In the genomic region with DNA sequence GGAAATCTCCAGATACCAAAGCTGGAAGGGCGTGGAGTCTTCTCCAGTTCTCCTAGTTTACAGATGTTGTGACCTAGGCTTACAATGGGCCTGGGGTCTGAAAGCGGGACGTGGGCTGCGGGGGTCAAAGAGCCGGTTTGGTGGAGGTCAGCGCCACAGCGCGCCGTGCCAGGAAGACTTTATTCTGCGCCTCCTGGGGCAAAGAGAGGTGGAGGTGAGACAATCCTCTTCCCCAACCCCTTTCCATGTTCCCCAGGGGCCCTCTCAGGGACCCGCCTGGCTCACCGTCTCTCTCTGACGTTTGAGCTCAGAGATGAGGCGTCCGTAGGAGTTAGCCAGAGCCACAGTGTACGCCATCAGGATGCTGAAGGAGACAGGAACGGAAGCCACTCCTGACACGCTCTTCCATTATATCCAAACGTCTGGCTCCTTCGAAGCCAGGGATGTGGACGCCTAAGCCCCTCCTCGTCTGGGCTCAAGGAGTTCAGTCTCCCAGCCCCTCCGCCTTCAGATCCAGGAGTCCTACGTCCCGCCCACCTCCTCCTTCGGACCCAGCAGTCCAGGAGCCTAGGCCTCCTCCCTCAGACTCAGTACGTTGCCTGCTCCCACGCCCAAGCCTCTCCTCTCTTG, we compare ENCODE assay signal across 8 cellular contexts. TPM values are rescaled to one million over a fixed set of nuclear protein-coding genes. Genes with fewer than 3 reads are reported as not detected.
DNase-seq lines count a peak whose midpoint lies in the region; ATAC-seq and TF ChIP-seq lines count a peak whose summit lies in the region.

No MANE protein-coding gene starts in this region.

- TF ChIP-seq CTCF in AG04449 (IDR thresholded peaks at IDR 0.05; ENCODE audit: insufficient read depth, low read length, missing control alignments) (no peak), OCI-LY3 (IDR thresholded peaks at IDR 0.05; ENCODE audit: low read depth, low read length) (no peak), nephron progenitor cell (IDR thresholded peaks at IDR 0.05) (no peak)

- peak overlapping the region; percentile 78 for H3K9ac ChIP-seq in OCI-LY3 (ENCODE audit: low read length)

- H3K4me3 ChIP-seq in AG04449 (ENCODE audit: low read depth, low read length) (peak overlapping the region; percentile 72), OCI-LY3 (ENCODE audit: low read length) (peak overlapping the region; percentile 79), ectodermal cell (ENCODE audit: insufficient read depth, low read depth, low read length) (peak overlapping the region; percentile 88)

- H3K27ac ChIP-seq in OCI-LY3 (ENCODE audit: low read length), result peak overlapping the region; percentile 49
- H3K27ac ChIP-seq in ectodermal cell (ENCODE audit: insufficient read depth, low read depth, low read length, poor library complexity, severe bottlenecking), result peak overlapping the region; percentile 69

- peaks cover 50% of the 10 kb centered on the region for H3K36me3 Mint-ChIP-seq in nephron progenitor cell (ENCODE audit: low read depth)

- POLR2A ChIA-PET in AG04449 (lab: Yijun Ruan, JAX), result interaction anchor here (0.7 to 2.0 kb wide), 6 partner anchors 9 to 151 kb away, joined by 4 to 13 read pairs (median 4); partner anchors contain the start of genes CNOT3 and MBOAT7
- POLR2A ChIA-PET in HEK293T (lab: Yijun Ruan, JAX), result interaction anchor here (0.5 to 2.3 kb wide), 7 partner anchors 10 to 55 kb away, joined by 3 to 13 read pairs (median 4); partner anchors contain the start of genes CNOT3 and TSEN34

- peak overlapping the region; percentile 79 for H3K4me2 ChIP-seq in OCI-LY3 (ENCODE audit: low read length)

- no peaks in the 10 kb centered on the region for H3K27me3 ChIP-seq in OCI-LY3 (ENCODE audit: low read depth, low read length)
- peaks cover 4% of the 10 kb centered on the region for H3K27me3 ChIP-seq in ectodermal cell (ENCODE audit: control insufficient read depth, insufficient read depth, low read length, poor library complexity, severe bottlenecking)

- H3K4me1 Mint-ChIP-seq in nephron progenitor cell, result peaks cover 45% of the 10 kb centered on the region

- DNase-seq in AG04449 (ENCODE audit: low read depth, low spot score) (no peak), nephron progenitor cell (no peak), HEK293T (ENCODE audit: extremely low spot score) (no peak), GM19240 (ENCODE audit: insufficient read length, low spot score) (no peak)
- no peak for DNase-seq in effector CD4-positive, alpha-beta T cell

- H3K9me3 ChIP-seq in OCI-LY3 (ENCODE audit: insufficient read depth, low read length), result no peaks in the 10 kb centered on the region
- no peaks in the 10 kb centered on the region for H3K9me3 ChIP-seq in ectodermal cell (ENCODE audit: control insufficient read depth, low read length)

- peaks cover 25% of the 10 kb centered on the region for H3K36me3 ChIP-seq in OCI-LY3 (replicated peaks; ENCODE audit: low read depth, low read length)
- peaks cover 13% of the 10 kb centered on the region for H3K36me3 ChIP-seq in ectodermal cell (ENCODE audit: control insufficient read depth, insufficient read depth, low read length)

- ATAC-seq in GM18502 (IDR thresholded peaks at IDR 0.05; ENCODE audit: poor library complexity, unreplicated experiment), result peak; percentile 1

- no peaks in the 10 kb centered on the region for H4K20me1 ChIP-seq in OCI-LY3 (ENCODE audit: insufficient read depth, low read length)

- H3K4me1 ChIP-seq in OCI-LY3 (ENCODE audit: low read length), result peaks cover 18% of the 10 kb centered on the region
- peaks cover 15% of the 10 kb centered on the region for H3K4me1 ChIP-seq in ectodermal cell (ENCODE audit: control insufficient read depth, insufficient read depth, low read length)

- CTCF ChIA-PET in AG04449 (lab: Yijun Ruan, JAX) (interaction anchor here (1.1 to 2.5 kb wide), 4 partner anchors 8 to 74 kb away, joined by 3 to 14 read pairs (median 5); partner anchors contain the start of genes CNOT3 and MBOAT7), HEK293T (lab: Yijun Ruan, JAX) (no interaction called here)

- H3K27me3 Mint-ChIP-seq in nephron progenitor cell (ENCODE audit: low read depth, poor library complexity), result peaks cover 34% of the 10 kb centered on the region

- H3K9me3 Mint-ChIP-seq in nephron progenitor cell, result peaks cover 53% of the 10 kb centered on the region

- peak overlapping the region; percentile 55 for H2AFZ ChIP-seq in OCI-LY3 (ENCODE audit: low read depth, low read length)

- peak overlapping the region; percentile 100 for H3K27ac Mint-ChIP-seq in nephron progenitor cell

- 3 to 4% methylated on average over 28 of the region's 28 CpGs for WGBS in ectodermal cell, 2 experiments

- peak overlapping the region; percentile 98 for H3K4me3 Mint-ChIP-seq in nephron progenitor cell

- H3K79me2 ChIP-seq in OCI-LY3 (ENCODE audit: low read length), result peaks cover 18% of the 10 kb centered on the region

TF ChIP-seq in HEK293T, 16 proteins besides CTCF, POLR2A, EP300 and RAD21:
- TF ChIP-seq L3MBTL2 (conservative IDR thresholded peaks at IDR 0.05) (no peak), BHLHE40 (IDR thresholded peaks at IDR 0.05; ENCODE audit: borderline replicate concordance) (no peak), SP1 (IDR thresholded peaks at IDR 0.05) (no peak), FOXM1 (IDR thresholded peaks at IDR 0.05; ENCODE audit: borderline replicate concordance) (no peak), NFRKB (IDR thresholded peaks at IDR 0.05) (no peak), FOXK2 (IDR thresholded peaks at IDR 0.05) (no peak), CTBP1 (IDR thresholded peaks at IDR 0.05; ENCODE audit: borderline replicate concordance) (no peak), TARDBP (IDR thresholded peaks at IDR 0.05) (no peak), ARNT (IDR thresholded peaks at IDR 0.05) (no peak), HDGF (IDR thresholded peaks at IDR 0.05; ENCODE audit: borderline replicate concordance) (no peak), ELF4 (IDR thresholded peaks at IDR 0.05) (no peak), PKNOX1 (IDR thresholded peaks at IDR 0.05) (no peak), FOXA1 (IDR thresholded peaks at IDR 0.05) (no peak), LEF1 (IDR thresholded peaks at IDR 0.05; ENCODE audit: borderline replicate concordance) (no peak), ZNF384 (IDR thresholded peaks at IDR 0.05) (no peak)
TF ChIP-seq in HEK293T: peak in this region for 0.

RNA-seq across cellular contexts. Expression of gene LENG1, which starts 0.8 kb away (rescaled TPM):
- 4.3 TPM for polyA plus RNA-seq in ectodermal cell (2013, experiment 1 of 4)
- 4.0 TPM for polyA plus RNA-seq in ectodermal cell (2013, experiment 2 of 4)
- polyA plus RNA-seq in ectodermal cell (2013, experiment 3 of 4), result 5.6 TPM
- 4.3 TPM for polyA plus RNA-seq in ectodermal cell (2013, experiment 4 of 4)

RNA-seq across cellular contexts. Expression of gene TMC4, which starts 12.7 kb away (rescaled TPM):
- not detected for polyA plus RNA-seq in ectodermal cell (2013, experiment 1 of 4)
- 0.41 TPM for polyA plus RNA-seq in ectodermal cell (2013, experiment 2 of 4)
- 0.96 TPM for polyA plus RNA-seq in ectodermal cell (2013, experiment 3 of 4)
- polyA plus RNA-seq in ectodermal cell (2013, experiment 4 of 4), result 0.61 TPM

RNA-seq across cellular contexts. Expression of gene CNOT3, which starts 22.7 kb away (rescaled TPM):
- polyA plus RNA-seq in ectodermal cell (2013, experiment 1 of 4), result 87.1 TPM
- 90.4 TPM for polyA plus RNA-seq in ectodermal cell (2013, experiment 2 of 4)
- polyA plus RNA-seq in ectodermal cell (2013, experiment 3 of 4), result 66.2 TPM
- polyA plus RNA-seq in ectodermal cell (2013, experiment 4 of 4), result 77.8 TPM

RNA-seq across cellular contexts. Expression of gene MBOAT7, which starts 29.1 kb away (rescaled TPM):
- polyA plus RNA-seq in ectodermal cell (2013, experiment 1 of 4), result 116 TPM
- 120 TPM for polyA plus RNA-seq in ectodermal cell (2013, experiment 2 of 4)
- 98.3 TPM for polyA plus RNA-seq in ectodermal cell (2013, experiment 3 of 4)
- 107 TPM for polyA plus RNA-seq in ectodermal cell (2013, experiment 4 of 4)

RNA-seq across cellular contexts. Expression of gene TSEN34, which starts 30.8 kb away (rescaled TPM):
- 34.8 TPM for polyA plus RNA-seq in ectodermal cell (2013, experiment 1 of 4)
- polyA plus RNA-seq in ectodermal cell (2013, experiment 2 of 4), result 28.3 TPM
- polyA plus RNA-seq in ectodermal cell (2013, experiment 3 of 4), result 32.9 TPM
- 31.4 TPM for polyA plus RNA-seq in ectodermal cell (2013, experiment 4 of 4)
